Comparison of ENCODE assay signal across 19 cellular contexts in the genomic region with DNA sequence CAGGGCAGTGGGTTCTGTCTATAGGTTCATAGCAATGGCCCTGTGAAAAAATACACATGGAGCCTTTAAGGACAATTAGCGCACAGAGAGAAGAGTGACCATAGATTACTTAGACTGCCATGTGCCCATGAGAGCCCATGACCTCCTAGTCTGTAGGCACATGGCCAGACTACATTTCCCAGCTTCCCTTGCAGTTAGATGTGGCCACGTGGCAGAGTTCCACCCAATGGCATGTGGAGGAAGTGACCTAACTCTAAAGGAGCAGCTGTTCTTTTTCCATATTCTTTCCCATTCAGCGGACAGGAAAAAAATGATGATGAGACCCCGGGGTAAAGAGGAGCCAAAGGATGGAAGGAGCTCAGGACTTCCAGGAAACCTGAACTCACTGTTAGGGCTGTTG.
DNase-seq lines count a peak whose midpoint lies in the region; ATAC-seq and TF ChIP-seq lines count a peak whose summit lies in the region.
"Had no signal": no experiment of that assay in that cellular context is flagged by ENCODE, and none has a peak within 500 bp of the region (broad histone marks: within the 10 kb centered on the region; RNA-seq: fewer than 3 reads in every experiment).

No MANE protein-coding gene starts in this region.

- no peak overlapping the region for H3K27ac ChIP-seq in suprapubic skin
- no peak overlapping the region for H3K27ac ChIP-seq in right cardiac atrium (ENCODE audit: low read length)
- H3K27ac ChIP-seq: BLaER1, SJSA1, VCaP had no signal

- DNase-seq in SHP77 (lab: John Stamatoyannopoulos, UW) (peak; percentile 23 to 56), SHP77 treated with DMSO at 0.1 percent for 48 hours (lab: John Stamatoyannopoulos, UW) (no peak), NB4 (ENCODE audit: low read depth) (peak; percentile 25), RPMI7951 (ENCODE audit: low read depth) (peak; percentile 17), retina (peak; percentile 6), suprapubic skin (ENCODE audit: low spot score in 2 of 2) (no peak), glomerular visceral epithelial cell (ENCODE audit: extremely low spot score) (no peak), right cardiac atrium (no peak)
- DNase-seq: activated CD8-positive, alpha-beta memory T cell treated with anti-CD3 and anti-CD28 coated beads, Interleukin-2, amount 50 U/mL, for 48 hours; cerebellar nuclear complex; left colon; naive thymus-derived CD8-positive, alpha-beta T cell; NCI-H1092; NCI-H1930; stimulated activated CD8-positive, alpha-beta memory T cell treated with anti-CD3 and anti-CD28 coated beads, Interleukin-4, amount 100 ng/mL, for 48 hours; T-helper 2 cell had no signal

- H3K4me1 ChIP-seq in suprapubic skin (no peaks in the 10 kb centered on the region), right cardiac atrium (ENCODE audit: control insufficient read depth, insufficient read depth, low read length) (no peaks in the 10 kb centered on the region)
- H3K4me1 ChIP-seq: BLaER1, SJSA1 had no signal

- no peak for TF ChIP-seq POLR2A in NB4 (IDR thresholded peaks at IDR 0.05; ENCODE audit: extremely low read depth, insufficient read length)
- TF ChIP-seq POLR2A in suprapubic skin (IDR thresholded peaks at IDR 0.05): no peak

- intact Hi-C loops in right cardiac atrium (cut with DNase I): no loop called here

- H3K36me3 ChIP-seq in suprapubic skin: no peaks in the 10 kb centered on the region
- H3K36me3 ChIP-seq: BLaER1, SJSA1 had no signal

- H3K9me3 ChIP-seq in suprapubic skin (no peaks in the 10 kb centered on the region), right cardiac atrium (ENCODE audit: control insufficient read depth, low read length) (no peaks in the 10 kb centered on the region)
- H3K9me3 ChIP-seq: BLaER1, SJSA1 had no signal

- TF ChIP-seq CTCF in NB4 (IDR thresholded peaks at IDR 0.05; ENCODE audit: low read depth, low read length) (no peak), suprapubic skin (IDR thresholded peaks at IDR 0.05) (no peak)

- no peak for TF ChIP-seq EP300 in suprapubic skin (IDR thresholded peaks at IDR 0.05)

- H3K27me3 ChIP-seq in suprapubic skin: no peaks in the 10 kb centered on the region
- H3K27me3 ChIP-seq in right cardiac atrium (ENCODE audit: control insufficient read depth, insufficient read depth): no peaks in the 10 kb centered on the region
- H3K27me3 ChIP-seq: BLaER1, SJSA1 had no signal

- 92% methylated on average over 4 of the region's 4 CpGs for WGBS in suprapubic skin
- 71% methylated on average over 4 of the region's 4 CpGs for WGBS in right cardiac atrium

- H3K4me3 ChIP-seq in NB4 (ENCODE audit: low read depth, low read length) (no peak overlapping the region), suprapubic skin (no peak overlapping the region), right cardiac atrium (ENCODE audit: low read length) (no peak overlapping the region)
- H3K4me3 ChIP-seq: BLaER1, SJSA1 had no signal

- ATAC-seq in right cardiac atrium: no peak
- ATAC-seq: left colon; naive thymus-derived CD8-positive, alpha-beta T cell had no signal

Comparison
In these comparisons a context has a peak if more than half of its experiments do, and no peak if none do; other contexts are left out.
1. DNase-seq: peak in SHP77 (2 of 2), NB4 (single experiment), RPMI7951 (single experiment) and retina (single experiment); none in SHP77 treated with DMSO at 0.1 percent for 48 hours (single experiment), suprapubic skin (0 of 2), glomerular visceral epithelial cell (single experiment) and right cardiac atrium (0 of 3).